Comparison of ENCODE assay signal across 13 cellular contexts in genomic region chr20:36620917-36621316, GRCh38. TPM values are rescaled to one million over a fixed set of nuclear protein-coding genes. Genes with fewer than 3 reads are reported as not detected.
"Had no signal": no experiment of that assay in that cellular context is flagged by ENCODE, and none has a peak within 500 bp of the region (broad histone marks: within the 10 kb centered on the region; RNA-seq: fewer than 3 reads in every experiment).

No MANE protein-coding gene starts in this region.

- ATAC-seq: activated T-cell treated with anti-CD3 and anti-CD28 coated beads, Interleukin-2, amount 50 U/mL, for 4 hours; left lobe of liver; pancreas had no signal

- H3K27me3 ChIP-seq: adrenal gland, cardiac muscle cell, dorsolateral prefrontal cortex, pancreas, tibial artery had no signal

- H3K4me3 ChIP-seq: adrenal gland, cardiac muscle cell, dorsolateral prefrontal cortex, pancreas, tibial artery had no signal

- H3K4me3 Mint-ChIP-seq: activated T-cell treated with anti-CD3 and anti-CD28 coated beads, Interleukin-2, amount 50 U/mL, for 4 hours had no signal

- H3K9me3 ChIP-seq: adrenal gland, pancreas, tibial artery had no signal

- H3K9me3 Mint-ChIP-seq: activated T-cell treated with anti-CD3 and anti-CD28 coated beads, Interleukin-2, amount 50 U/mL, for 4 hours had no signal

- DNase-seq: activated CD4-positive, CD25-positive, alpha-beta regulatory T cell; activated gamma-delta T cell; activated T-cell treated with anti-CD3 and anti-CD28 coated beads, Interleukin-2, amount 50 U/mL, for 4 hours; adrenal gland; dorsolateral prefrontal cortex; midbrain; pancreas; stimulated activated CD4-positive, alpha-beta T cell treated with anti-CD3 and anti-CD28 coated beads, Interleukin-1b, Interleukin-23, amount 100 ng/mL, for 48 hours; tibial artery had no signal

- H3K27ac ChIP-seq: adrenal gland, cardiac muscle cell, dorsolateral prefrontal cortex, pancreas, tibial artery had no signal

- H3K36me3 ChIP-seq: adrenal gland, cardiac muscle cell, pancreas, tibial artery had no signal

- H3K4me1 ChIP-seq: adrenal gland, pancreas, tibial artery had no signal

RNA-seq across cellular contexts. Expression of gene SLA2, which starts 25.1 kb away (rescaled TPM):
- total RNA-seq: lung microvascular endothelial cell, myocyte had no signal
- polyA plus RNA-seq: cardiac muscle cell had no signal
